ENCODE assay signal across 20 cellular contexts in the genomic region with DNA sequence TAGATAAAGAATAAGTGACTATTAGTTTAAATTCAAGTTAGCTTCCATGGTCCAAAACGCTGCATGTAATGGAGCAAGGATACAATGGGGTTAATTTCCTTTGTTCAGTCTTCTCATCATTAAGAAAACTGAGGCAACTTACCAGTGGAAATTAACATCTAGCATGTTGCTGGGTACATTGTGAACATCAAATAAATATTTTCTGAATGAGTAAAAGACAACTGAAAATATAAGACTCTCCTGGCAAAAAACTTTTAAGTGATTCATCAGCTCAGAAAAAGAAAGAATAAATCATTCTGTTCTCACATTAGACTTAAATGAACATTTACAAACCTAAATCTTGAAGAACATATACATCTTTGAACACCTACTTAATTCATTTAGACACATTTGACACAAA.
"Had no signal": no experiment of that assay in that cellular context is flagged by ENCODE, and none has a peak within 500 bp of the region (broad histone marks: within the 10 kb centered on the region; RNA-seq: fewer than 3 reads in every experiment).

No MANE protein-coding gene starts in this region.

- ATAC-seq: heart left ventricle, lower lobe of right lung, natural killer cell, psoas muscle had no signal

- DNase-seq: effector CD4-positive, alpha-beta T cell; endodermal cell; erythroblast; foreskin melanocyte; heart left ventricle; hypothalamus; islet precursor cell; left ventricle myocardium inferior; lower lobe of right lung; natural killer cell; psoas muscle; sigmoid colon; small intestine; stimulated activated CD4-positive, alpha-beta T cell treated with anti-CD3 and anti-CD28 coated beads, Interleukin-2, amount 100 ng/mL, for 48 hours; stimulated activated naive CD4-positive, alpha-beta T cell treated with Interleukin-2 at 50 U/mL for 16 hours; trophoblast cell had no signal

- H3K27me3 ChIP-seq: heart left ventricle, neutrophil, sigmoid colon had no signal

- H3K4me3 Mint-ChIP-seq: endodermal cell, memory B cell, mesothelial cell of epicardium, natural killer cell had no signal

- H3K4me1 Mint-ChIP-seq: memory B cell, natural killer cell had no signal

- H3K36me3 ChIP-seq: heart left ventricle, left ventricle myocardium inferior, lower lobe of right lung, neutrophil, sigmoid colon had no signal

- H3K9me3 ChIP-seq: heart left ventricle, left ventricle myocardium inferior, lower lobe of right lung, neutrophil, psoas muscle, sigmoid colon had no signal

- H3K4me3 ChIP-seq: coronary artery, heart left ventricle, left ventricle myocardium inferior, lower lobe of right lung, psoas muscle, sigmoid colon had no signal

- H3K9me3 Mint-ChIP-seq: endodermal cell, memory B cell, mesothelial cell of epicardium, natural killer cell had no signal

- H3K27ac Mint-ChIP-seq: endodermal cell, memory B cell, mesothelial cell of epicardium, natural killer cell had no signal

- H3K27ac ChIP-seq: coronary artery, heart left ventricle, left ventricle myocardium inferior, lower lobe of right lung, neutrophil, psoas muscle, sigmoid colon had no signal

- H3K36me3 Mint-ChIP-seq: memory B cell, mesothelial cell of epicardium, natural killer cell had no signal

- H3K27me3 Mint-ChIP-seq: memory B cell had no signal

- H3K4me1 ChIP-seq: heart left ventricle, left ventricle myocardium inferior, lower lobe of right lung, psoas muscle, sigmoid colon had no signal
